10 cellular contexts compared by ENCODE assay signal in genomic region chr15:101091080-101092017, GRCh38.
A peak's percentile ranks its signal among the peaks of the same experiment; 100 is the strongest.
DNase-seq lines count a peak whose midpoint lies in the region; TF ChIP-seq lines count a peak whose summit lies in the region.
"Had no signal": no experiment of that assay in that cellular context is flagged by ENCODE, and none has a peak within 500 bp of the region (broad histone marks: within the 10 kb centered on the region; RNA-seq: fewer than 3 reads in every experiment).

No MANE protein-coding gene starts in this region.

- peaks cover 0 to 23% (median 8%) of the 10 kb centered on the region in 4 donors for H3K4me1 ChIP-seq in sigmoid colon
- peaks cover 0 to 26% of the 10 kb centered on the region in 2 experiments; a peak in 1 of 4 replicates for H3K4me1 ChIP-seq in SK-N-SH (ENCODE audit: control insufficient read depth in 1 of 2, insufficient read depth in 2 of 2, low read depth in 1 of 2, low read length in 1 of 2)

- POLR2A ChIA-PET in SK-N-SH (lab: Yijun Ruan, JAX) = no interaction called here

- no peaks in the 10 kb centered on the region for H4K20me1 ChIP-seq in SK-N-SH (ENCODE audit: insufficient read depth)

- CTCF ChIA-PET in SK-N-SH (lab: Yijun Ruan, JAX) = interaction anchor here (0.7 to 14.1 kb wide), 8 partner anchors 9 to 161 kb away, joined by 3 to 190 read pairs (median 7); partner anchors contain the start of gene CHSY1

- DNase-seq in G401 (ENCODE audit: low spot score) = peak; percentile 46
- DNase-seq in cardiac fibroblast (ENCODE audit: low read depth in 2 of 2) = peak; percentile 89 to 96
- DNase-seq in iris pigment epithelial cell (ENCODE audit: low read depth) = peak; percentile 70
- DNase-seq in sigmoid colon = no peak
- DNase-seq in NCI-H524 treated with DMSO at 0.1 percent for 48 hours (lab: John Stamatoyannopoulos, UW) = no peak
- no peak for DNase-seq in activated CD4-positive, CD25-positive, alpha-beta regulatory T cell treated with anti-CD3 and anti-CD28 coated beads, Interleukin-2, amount 50 U/mL, for 72 hours
- no peak for DNase-seq in activated effector memory CD4-positive, alpha-beta T cell treated with Interleukin-2 at 50 U/mL for 16 hours
- no peak for DNase-seq in SK-N-SH
- DNase-seq: activated CD4-positive, alpha-beta memory T cell treated with anti-CD3 and anti-CD28 coated beads for 36 hours; NCI-H748 treated with DMSO at 0.1 percent for 48 hours had no signal

- H3K4me2 ChIP-seq in SK-N-SH = no peak overlapping the region

- H2AFZ ChIP-seq in SK-N-SH (ENCODE audit: low read depth) = no peak overlapping the region

- H3K9me2 ChIP-seq in SK-N-SH = no peaks in the 10 kb centered on the region

- H3K79me2 ChIP-seq in SK-N-SH (ENCODE audit: insufficient read depth) = no peaks in the 10 kb centered on the region

- TF ChIP-seq CTCF in cardiac fibroblast (IDR thresholded peaks at IDR 0.05; ENCODE audit: low read depth, low read length) = no peak
- TF ChIP-seq CTCF in sigmoid colon (IDR thresholded peaks at IDR 0.05) = no peak
- no peak for TF ChIP-seq CTCF in SK-N-SH (IDR thresholded peaks at IDR 0.05)

- TF ChIP-seq RAD21 in SK-N-SH (IDR thresholded peaks at IDR 0.05; ENCODE audit: low read length) = no peak

- peak overlapping the region; percentile 47 to 62 (median 58) for H3K27ac ChIP-seq in sigmoid colon
- peak overlapping the region in 1 of 2 experiments; percentile 68; a peak in 1 of 4 replicates for H3K27ac ChIP-seq in SK-N-SH (ENCODE audit: low read depth in 2 of 2, low read length in 1 of 2)

- H3F3A ChIP-seq in SK-N-SH (replicated peaks; ENCODE audit: insufficient read depth) = no peaks in the 10 kb centered on the region

- H3K4me3 ChIP-seq in cardiac fibroblast (replicated peaks in 1 of 2; ENCODE audit: low read depth in 2 of 2, low read length in 2 of 2) = no peak overlapping the region
- no peak overlapping the region for H3K4me3 ChIP-seq in sigmoid colon
- H3K4me3 ChIP-seq in SK-N-SH (ENCODE audit: low read depth in 2 of 2, low read length in 1 of 2) = no peak overlapping the region

- WGBS in sigmoid colon, 2 donors = 75 to 79% methylated on average over 20 of the region's 20 CpGs
- 81% methylated on average over 17 of the region's 20 CpGs for WGBS in SK-N-SH (ENCODE audit: low lambda C conversion rate)

- no peak overlapping the region for H3K9ac ChIP-seq in SK-N-SH

- intact Hi-C loops in sigmoid colon (cut with DNase I) = no loop called here

- H3K36me3 ChIP-seq in sigmoid colon = no peaks in the 10 kb centered on the region
- H3K36me3 ChIP-seq in SK-N-SH (replicated peaks in 1 of 2; ENCODE audit: control insufficient read depth in 1 of 2, insufficient read depth in 2 of 2, low read length in 1 of 2) = no peaks in the 10 kb centered on the region

- H3K27me3 ChIP-seq in sigmoid colon = no peaks in the 10 kb centered on the region
- H3K27me3 ChIP-seq in SK-N-SH (ENCODE audit: insufficient read depth) = no peaks in the 10 kb centered on the region

- TF ChIP-seq EP300 in sigmoid colon (IDR thresholded peaks at IDR 0.05) (no peak), SK-N-SH (IDR thresholded peaks at IDR 0.05; ENCODE audit: borderline replicate concordance in 1 of 2, low read depth in 1 of 2, low read length in 1 of 2) (no peak)

- H3K9me3 ChIP-seq in sigmoid colon = no peaks in the 10 kb centered on the region
- no peaks in the 10 kb centered on the region for H3K9me3 ChIP-seq in SK-N-SH

- in situ Hi-C loops in G401 (cut with HindIII; ENCODE audit: low sequenced_read_pairs) = loop anchor here (5.0 kb wide), 1 partner anchor 151 kb away; no protein-coding TSS in a partner anchor

- TF ChIP-seq POLR2A in sigmoid colon (IDR thresholded peaks at IDR 0.05) = no peak

TF ChIP-seq in SK-N-SH, 30 proteins besides CTCF, POLR2A, EP300 and RAD21:
- TF ChIP-seq SMC3 (IDR thresholded peaks at IDR 0.05; ENCODE audit: low read depth, low read length) = no peak
- TF ChIP-seq JUND (IDR thresholded peaks at IDR 0.05) = no peak
- no peak for TF ChIP-seq USF1 (IDR thresholded peaks at IDR 0.05; ENCODE audit: borderline replicate concordance, low read depth)
- TF ChIP-seq YY1 (IDR thresholded peaks at IDR 0.05; ENCODE audit: low read depth) = no peak
- TF ChIP-seq USF2 (IDR thresholded peaks at IDR 0.05; ENCODE audit: borderline replicate concordance, low read depth, low read length) = no peak
- no peak for TF ChIP-seq MAX (IDR thresholded peaks at IDR 0.05; ENCODE audit: low read depth)

Comparison
In these comparisons a context has a peak if more than half of its experiments do, and no peak if none do; other contexts are left out.
1. DNase-seq: peak in G401 (single experiment), cardiac fibroblast (2 of 2) and iris pigment epithelial cell (single experiment); none in sigmoid colon (single experiment), NCI-H524 treated with DMSO at 0.1 percent for 48 hours (single experiment), activated CD4-positive, CD25-positive, alpha-beta regulatory T cell treated with anti-CD3 and anti-CD28 coated beads, Interleukin-2, amount 50 U/mL, for 72 hours (single experiment), activated effector memory CD4-positive, alpha-beta T cell treated with Interleukin-2 at 50 U/mL for 16 hours (single experiment) and SK-N-SH (single experiment).